Comparison of ENCODE assay signal across 11 cellular contexts in genomic region chr13:48750588-48751383, GRCh38.
DNase-seq lines count a peak whose midpoint lies in the region; ATAC-seq and TF ChIP-seq lines count a peak whose summit lies in the region.
"Had no signal": no experiment of that assay in that cellular context is flagged by ENCODE, and none has a peak within 500 bp of the region (broad histone marks: within the 10 kb centered on the region; RNA-seq: fewer than 3 reads in every experiment).

No MANE protein-coding gene starts in this region.

- H3K4me2 ChIP-seq in smooth muscle cell (peak overlapping the region; percentile 49), MM.1S (ENCODE audit: low read depth, low read length) (no peak overlapping the region)

- H4K20me1 ChIP-seq in smooth muscle cell (ENCODE audit: low read depth), result no peaks in the 10 kb centered on the region
- H4K20me1 ChIP-seq in MM.1S (ENCODE audit: insufficient read depth, low read length), result no peaks in the 10 kb centered on the region

- H3K9ac ChIP-seq in smooth muscle cell (ENCODE audit: low read depth) (peak overlapping the region; percentile 50), MM.1S (ENCODE audit: low read length) (no peak overlapping the region)

- 85% methylated on average over 9 of the region's 9 CpGs for WGBS in smooth muscle cell (ENCODE audit: low lambda C conversion rate)

- no peak for ATAC-seq in HG03521 (IDR thresholded peaks at IDR 0.05; ENCODE audit: unreplicated experiment)

- H3K79me2 ChIP-seq in smooth muscle cell (ENCODE audit: low read depth) (no peaks in the 10 kb centered on the region), MM.1S (ENCODE audit: low read length) (no peaks in the 10 kb centered on the region)

- DNase-seq in EH (ENCODE audit: low read depth), result peak; percentile 36
- peak; percentile 49 to 84 for DNase-seq in cardiac fibroblast (ENCODE audit: low read depth in 2 of 2)
- DNase-seq in iris pigment epithelial cell (ENCODE audit: low read depth), result peak; percentile 54
- DNase-seq in smooth muscle cell (lab: John Stamatoyannopoulos, UW; ENCODE audit: unreplicated experiment), result no peak
- DNase-seq in RPMI8226, result no peak
- DNase-seq in effector CD4-positive, alpha-beta T cell, result no peak
- no peak for DNase-seq in MM.1S
- DNase-seq: CD8-positive, alpha-beta T cell; NCI-H526; pancreas had no signal

- H3K9me3 ChIP-seq in smooth muscle cell (replicated peaks; ENCODE audit: low read depth) (no peaks in the 10 kb centered on the region), MM.1S (replicated peaks; ENCODE audit: insufficient read depth, low read length) (no peaks in the 10 kb centered on the region)
- H3K9me3 ChIP-seq: pancreas had no signal

- no peaks in the 10 kb centered on the region for H3K9me2 ChIP-seq in MM.1S (replicated peaks; ENCODE audit: insufficient read depth, low read length)

- H3K4me1 ChIP-seq in smooth muscle cell (ENCODE audit: low read depth) (peaks cover 7% of the 10 kb centered on the region), MM.1S (ENCODE audit: low read length) (no peaks in the 10 kb centered on the region)
- H3K4me1 ChIP-seq: pancreas had no signal

- H3F3A ChIP-seq in smooth muscle cell (ENCODE audit: low read depth) (peaks cover 9% of the 10 kb centered on the region), MM.1S (ENCODE audit: insufficient read depth, low read length) (no peaks in the 10 kb centered on the region)

- H3K4me3 ChIP-seq in cardiac fibroblast (replicated peaks in 1 of 2; ENCODE audit: low read depth in 2 of 2, low read length in 2 of 2), result no peak overlapping the region
- H3K4me3 ChIP-seq in smooth muscle cell, result no peak overlapping the region
- no peak overlapping the region for H3K4me3 ChIP-seq in MM.1S (ENCODE audit: low read length)
- H3K4me3 ChIP-seq: pancreas had no signal

- H3K27me3 ChIP-seq in smooth muscle cell (ENCODE audit: low read depth) (no peaks in the 10 kb centered on the region), MM.1S (replicated peaks; ENCODE audit: insufficient read depth, low read length) (no peaks in the 10 kb centered on the region)
- H3K27me3 ChIP-seq: pancreas had no signal

- H2AFZ ChIP-seq in smooth muscle cell (ENCODE audit: low read depth), result no peak overlapping the region
- no peak overlapping the region for H2AFZ ChIP-seq in MM.1S (ENCODE audit: low read length)

- peak; percentile 23 for TF ChIP-seq CTCF in cardiac fibroblast (IDR thresholded peaks at IDR 0.05; ENCODE audit: low read depth, low read length)
- no peak for TF ChIP-seq CTCF in smooth muscle cell (IDR thresholded peaks at IDR 0.05; ENCODE audit: borderline replicate concordance, insufficient read depth, poor library complexity, severe bottlenecking)
- TF ChIP-seq CTCF in MM.1S (IDR thresholded peaks at IDR 0.05; ENCODE audit: low read length), result no peak

- H3K27ac ChIP-seq in smooth muscle cell (ENCODE audit: low read depth), result peak overlapping the region; percentile 72
- no peak overlapping the region for H3K27ac ChIP-seq in MM.1S (ENCODE audit: low read length)
- H3K27ac ChIP-seq: pancreas had no signal

- H3K36me3 ChIP-seq in smooth muscle cell (ENCODE audit: low read depth) (no peaks in the 10 kb centered on the region), MM.1S (replicated peaks; ENCODE audit: insufficient read depth, low read length) (no peaks in the 10 kb centered on the region)
- H3K36me3 ChIP-seq: pancreas had no signal

Comparison
In these comparisons a context has a peak if more than half of its experiments do, and no peak if none do; other contexts are left out.
1. DNase-seq: peak in EH (single experiment), cardiac fibroblast (2 of 2) and iris pigment epithelial cell (single experiment); none in smooth muscle cell (single experiment), RPMI8226 (single experiment), effector CD4-positive, alpha-beta T cell (single experiment) and MM.1S (single experiment).